8 cellular contexts compared by ENCODE assay signal in the genomic region with DNA sequence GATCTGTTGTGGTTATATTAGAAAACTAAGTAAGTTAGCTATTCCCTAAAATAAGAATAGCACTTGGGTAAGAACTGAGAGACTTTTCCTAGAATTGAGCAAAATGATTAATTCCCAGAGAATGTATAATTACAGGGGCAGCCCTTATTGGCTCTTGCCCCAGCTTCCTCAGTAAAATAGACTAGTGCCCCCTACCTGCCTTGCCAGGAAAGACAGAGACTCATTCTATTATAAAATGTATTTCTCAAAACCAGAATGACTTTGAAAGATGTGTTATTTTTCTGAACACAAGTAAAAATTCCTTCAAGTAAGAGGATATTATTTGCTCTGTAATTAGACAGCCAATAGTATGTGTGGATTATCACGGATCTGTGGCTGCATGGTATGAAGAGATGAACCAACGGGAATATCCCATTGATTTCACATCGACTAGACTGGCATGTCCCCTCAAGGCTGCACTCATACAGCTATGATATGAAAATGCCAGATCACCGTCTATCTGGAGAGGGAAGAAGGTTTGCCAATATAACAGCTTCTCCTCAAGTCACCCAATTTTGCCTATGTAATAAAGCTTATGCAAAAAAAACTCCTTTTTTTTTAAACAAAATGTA. TPM values are rescaled to one million over a fixed set of nuclear protein-coding genes. Genes with fewer than 3 reads are reported as not detected.
DNase-seq lines count a peak whose midpoint lies in the region; ATAC-seq, FAIRE-seq and TF ChIP-seq lines count a peak whose summit lies in the region.

No MANE protein-coding gene starts in this region.

- no peak overlapping the region for H3K4me3 ChIP-seq in CD4-positive, CD25-positive, alpha-beta regulatory T cell (ENCODE audit: low read depth, low read length)
- H3K4me3 ChIP-seq in SJSA1 (no peak overlapping the region), astrocyte (ENCODE audit: insufficient read depth, low read depth, low read length) (no peak overlapping the region)

- H3K27me3 ChIP-seq in CD4-positive, CD25-positive, alpha-beta regulatory T cell (ENCODE audit: control insufficient read depth, insufficient read depth, low read length): no peaks in the 10 kb centered on the region
- H3K27me3 ChIP-seq in SJSA1 (replicated peaks): no peaks in the 10 kb centered on the region
- H3K27me3 ChIP-seq in astrocyte (ENCODE audit: insufficient read depth, low read length): no peaks in the 10 kb centered on the region

- H3K79me2 ChIP-seq in astrocyte (ENCODE audit: insufficient read depth, low read length): peaks cover 39% of the 10 kb centered on the region

- H2AFZ ChIP-seq in astrocyte (ENCODE audit: low read depth, low read length): no peak overlapping the region

- peaks cover 2% of the 10 kb centered on the region for H3K36me3 ChIP-seq in CD4-positive, CD25-positive, alpha-beta regulatory T cell (ENCODE audit: control insufficient read depth, insufficient read depth, low read length)
- peaks cover 14% of the 10 kb centered on the region for H3K36me3 ChIP-seq in SJSA1
- no peaks in the 10 kb centered on the region for H3K36me3 ChIP-seq in astrocyte (ENCODE audit: insufficient read depth, low read length)

- no peaks in the 10 kb centered on the region for H3K9me3 Mint-ChIP-seq in CD4-positive, CD25-positive, alpha-beta regulatory T cell
- no peaks in the 10 kb centered on the region for H3K9me3 Mint-ChIP-seq in HFFc6
- H3K9me3 Mint-ChIP-seq in astrocyte (ENCODE audit: unreplicated experiment): no peaks in the 10 kb centered on the region
- no peaks in the 10 kb centered on the region for H3K9me3 Mint-ChIP-seq in immature natural killer cell

- ATAC-seq in CD4-positive, CD25-positive, alpha-beta regulatory T cell (ENCODE audit: low read depth in 2 of 2): no peak
- no peak for ATAC-seq in esophagus mucosa

- H3K4me2 ChIP-seq in astrocyte (ENCODE audit: low read length): peak overlapping the region; percentile 61

- peaks cover 45% of the 10 kb centered on the region for H4K20me1 ChIP-seq in astrocyte (ENCODE audit: insufficient read depth, low read length)

- H3K36me3 Mint-ChIP-seq in CD4-positive, CD25-positive, alpha-beta regulatory T cell: peaks cover 3% of the 10 kb centered on the region
- H3K36me3 Mint-ChIP-seq in HFFc6 (ENCODE audit: low read depth) (peaks cover 6% of the 10 kb centered on the region), astrocyte (ENCODE audit: low read depth, unreplicated experiment) (no peaks in the 10 kb centered on the region), immature natural killer cell (peaks cover 0 to 8% (median 4%) of the 10 kb centered on the region in 3 donors)

- peak overlapping the region in 3 of 4 donors; percentile 44 to 86 (median 55) for H3K4me3 Mint-ChIP-seq in CD4-positive, CD25-positive, alpha-beta regulatory T cell
- H3K4me3 Mint-ChIP-seq in HFFc6 (peak overlapping the region; percentile 78), astrocyte (ENCODE audit: unreplicated experiment) (no peak overlapping the region), immature natural killer cell (no peak overlapping the region)

- peaks cover 35 to 80% (median 67%) of the 10 kb centered on the region in 4 donors for H3K4me1 Mint-ChIP-seq in CD4-positive, CD25-positive, alpha-beta regulatory T cell
- peaks cover 95% of the 10 kb centered on the region for H3K4me1 Mint-ChIP-seq in HFFc6 (ENCODE audit: low read depth)
- peaks cover 52% of the 10 kb centered on the region for H3K4me1 Mint-ChIP-seq in astrocyte (ENCODE audit: low read depth, unreplicated experiment)
- peaks cover 36 to 46% of the 10 kb centered on the region in 2 donors for H3K4me1 Mint-ChIP-seq in immature natural killer cell

- H3K9ac ChIP-seq in astrocyte (ENCODE audit: low read length): peak overlapping the region; percentile 43

- FAIRE-seq in astrocyte (lab: Jason Lieb, UNC): peak; percentile 13

- TF ChIP-seq CTCF in HFFc6 (IDR thresholded peaks at IDR 0.05) (peak; percentile 92), astrocyte (IDR thresholded peaks at IDR 0.05; ENCODE audit: insufficient read depth, low read depth, low read length) (peak; percentile 92)

- H3K4me1 ChIP-seq in CD4-positive, CD25-positive, alpha-beta regulatory T cell (ENCODE audit: control insufficient read depth, insufficient read depth, low read length, poor library complexity, severe bottlenecking): peaks cover 57% of the 10 kb centered on the region
- H3K4me1 ChIP-seq in SJSA1 (replicated peaks) (peaks cover 56% of the 10 kb centered on the region), astrocyte (ENCODE audit: insufficient read depth, low read length) (peaks cover 58% of the 10 kb centered on the region)

- peak in 2 of 3 donors; percentile 52 to 77 for DNase-seq in CD4-positive, CD25-positive, alpha-beta regulatory T cell
- DNase-seq in HFFc6: peak; percentile 84
- DNase-seq in SJSA1 (ENCODE audit: low read depth in 1 of 2, low spot score in 2 of 2): peak in 1 of 2 experiments; percentile 47
- DNase-seq in astrocyte (ENCODE audit: low read depth): peak; percentile 69
- DNase-seq in immature natural killer cell: peak in 2 of 3 donors; percentile 44
- peak; percentile 36 for DNase-seq in stimulated activated CD8-positive, alpha-beta memory T cell treated with anti-CD3 and anti-CD28 coated beads, Interleukin-15, amount 100 ng/mL, for 1 hour (ENCODE audit: low read depth)
- DNase-seq in occipital lobe (lab: John Stamatoyannopoulos, UW): no peak

- no peaks in the 10 kb centered on the region for H3K27me3 Mint-ChIP-seq in CD4-positive, CD25-positive, alpha-beta regulatory T cell
- H3K27me3 Mint-ChIP-seq in HFFc6 (ENCODE audit: insufficient read depth) (no peaks in the 10 kb centered on the region), astrocyte (ENCODE audit: low read depth, unreplicated experiment) (no peaks in the 10 kb centered on the region), immature natural killer cell (ENCODE audit: low read depth in 3 of 3) (peaks cover 0 to 2% (median 0%) of the 10 kb centered on the region in 3 donors)

- peak overlapping the region; percentile 34 for H3K27ac ChIP-seq in CD4-positive, CD25-positive, alpha-beta regulatory T cell (ENCODE audit: insufficient read depth, low read length, poor library complexity, severe bottlenecking)
- peak overlapping the region; percentile 18; the same call in 1 of the 2 replicates for H3K27ac ChIP-seq in SJSA1
- H3K27ac ChIP-seq in astrocyte (ENCODE audit: low read depth, low read length): peak overlapping the region; percentile 44

- no peaks in the 10 kb centered on the region for H3K9me3 ChIP-seq in CD4-positive, CD25-positive, alpha-beta regulatory T cell (ENCODE audit: control insufficient read depth in 2 of 2, low read length in 2 of 2)
- H3K9me3 ChIP-seq in SJSA1 (replicated peaks) (no peaks in the 10 kb centered on the region), astrocyte (ENCODE audit: insufficient read depth, low read depth, low read length) (no peaks in the 10 kb centered on the region)

- H3K27ac Mint-ChIP-seq in CD4-positive, CD25-positive, alpha-beta regulatory T cell: peak overlapping the region; percentile 64 to 96 (median 80)
- peak overlapping the region; percentile 93 for H3K27ac Mint-ChIP-seq in HFFc6
- peak overlapping the region; percentile 48 for H3K27ac Mint-ChIP-seq in astrocyte (ENCODE audit: unreplicated experiment)
- peak overlapping the region in 1 of 6 donors; percentile 83 for H3K27ac Mint-ChIP-seq in immature natural killer cell

RNA-seq across cellular contexts. Expression of gene GLRX5, which starts 7.4 kb away (rescaled TPM):
- total RNA-seq in CD4-positive, CD25-positive, alpha-beta regulatory T cell: 18.1 TPM
- polyA plus RNA-seq in CD4-positive, CD25-positive, alpha-beta regulatory T cell: 10 to 100 TPM; 54.2 to 71.9 (median 56.6) TPM
- total RNA-seq in HFFc6 (2021; fragmentation: NEBNext Ultra II Directional; extraction: Animal tissue kit (Norgen Biotek cat#: 25700)): 10 to 100 TPM; 38.7 to 47.2 (median 43.8) TPM
- total RNA-seq in SJSA1 (2014; rRNA removed; shearing (Covaris generic)): 56.2 and 82.3 TPM in 2 replicates
- total RNA-seq in astrocyte (50.1 and 50.5 TPM in 2 replicates), occipital lobe (28.7 TPM), esophagus mucosa (27.8 TPM)
- 10 to 100 TPM; 54.5 to 87.1 (median 81.7) TPM for polyA plus RNA-seq in immature natural killer cell

RNA-seq across cellular contexts. Expression of gene SYNE3, which starts 11.0 kb away (rescaled TPM):
- total RNA-seq in CD4-positive, CD25-positive, alpha-beta regulatory T cell: 71.7 TPM
- 1 to 10 TPM; 2.7 to 6.5 (median 4.1) TPM for polyA plus RNA-seq in CD4-positive, CD25-positive, alpha-beta regulatory T cell
- 10 to 100 TPM; 14.8 to 20.4 (median 16.3) TPM for total RNA-seq in HFFc6 (2021; fragmentation: NEBNext Ultra II Directional; extraction: Animal tissue kit (Norgen Biotek cat#: 25700))
- 8.3 and 11.5 TPM in 2 replicates for total RNA-seq in SJSA1 (2014; rRNA removed; shearing (Covaris generic))
- total RNA-seq in astrocyte (2.5 TPM in 2 replicates), occipital lobe (2.2 TPM), esophagus mucosa (1.9 TPM)
- polyA plus RNA-seq in immature natural killer cell: 1 to 10 TPM in 2 of 3 donors, not detected in 1; 1.0 to 1.4 TPM

Comparison
In these comparisons a context has a peak if more than half of its experiments do, and no peak if none do; other contexts are left out.
1. H3K4me3 Mint-ChIP-seq: peak in CD4-positive, CD25-positive, alpha-beta regulatory T cell (3 of 4) and HFFc6 (single experiment); none in astrocyte (single experiment) and immature natural killer cell (0 of 5).
2. Peak in every context shown above with its lines, with median percentiles within 50 percentile points of each other: H3K27ac ChIP-seq.